Comparison of ENCODE assay signal across 1 cellular context in the genomic region with DNA sequence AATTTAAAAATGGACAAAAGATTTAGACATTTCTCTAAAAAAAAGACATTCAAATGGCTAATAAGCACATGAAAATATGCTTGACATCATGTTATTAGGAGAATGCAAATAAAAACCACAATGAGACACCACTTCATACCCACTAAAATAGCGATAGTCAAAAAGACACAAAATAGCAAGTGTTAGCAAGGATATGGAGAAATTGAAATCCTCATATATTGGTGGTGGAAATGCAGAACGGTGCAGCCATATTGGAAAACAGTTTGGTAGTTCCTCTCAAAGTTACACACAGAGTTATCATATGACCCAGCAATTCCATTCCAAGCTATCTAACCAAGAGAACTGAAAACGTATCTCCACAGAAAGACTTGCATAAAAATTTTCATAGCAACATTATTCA.
TF ChIP-seq lines count a peak whose summit lies in the region.

No MANE protein-coding gene starts in this region.

TF ChIP-seq in K562, 482 proteins besides CTCF, POLR2A, EP300 and RAD21 (continued from another document):
- TF ChIP-seq, protein P1, sequence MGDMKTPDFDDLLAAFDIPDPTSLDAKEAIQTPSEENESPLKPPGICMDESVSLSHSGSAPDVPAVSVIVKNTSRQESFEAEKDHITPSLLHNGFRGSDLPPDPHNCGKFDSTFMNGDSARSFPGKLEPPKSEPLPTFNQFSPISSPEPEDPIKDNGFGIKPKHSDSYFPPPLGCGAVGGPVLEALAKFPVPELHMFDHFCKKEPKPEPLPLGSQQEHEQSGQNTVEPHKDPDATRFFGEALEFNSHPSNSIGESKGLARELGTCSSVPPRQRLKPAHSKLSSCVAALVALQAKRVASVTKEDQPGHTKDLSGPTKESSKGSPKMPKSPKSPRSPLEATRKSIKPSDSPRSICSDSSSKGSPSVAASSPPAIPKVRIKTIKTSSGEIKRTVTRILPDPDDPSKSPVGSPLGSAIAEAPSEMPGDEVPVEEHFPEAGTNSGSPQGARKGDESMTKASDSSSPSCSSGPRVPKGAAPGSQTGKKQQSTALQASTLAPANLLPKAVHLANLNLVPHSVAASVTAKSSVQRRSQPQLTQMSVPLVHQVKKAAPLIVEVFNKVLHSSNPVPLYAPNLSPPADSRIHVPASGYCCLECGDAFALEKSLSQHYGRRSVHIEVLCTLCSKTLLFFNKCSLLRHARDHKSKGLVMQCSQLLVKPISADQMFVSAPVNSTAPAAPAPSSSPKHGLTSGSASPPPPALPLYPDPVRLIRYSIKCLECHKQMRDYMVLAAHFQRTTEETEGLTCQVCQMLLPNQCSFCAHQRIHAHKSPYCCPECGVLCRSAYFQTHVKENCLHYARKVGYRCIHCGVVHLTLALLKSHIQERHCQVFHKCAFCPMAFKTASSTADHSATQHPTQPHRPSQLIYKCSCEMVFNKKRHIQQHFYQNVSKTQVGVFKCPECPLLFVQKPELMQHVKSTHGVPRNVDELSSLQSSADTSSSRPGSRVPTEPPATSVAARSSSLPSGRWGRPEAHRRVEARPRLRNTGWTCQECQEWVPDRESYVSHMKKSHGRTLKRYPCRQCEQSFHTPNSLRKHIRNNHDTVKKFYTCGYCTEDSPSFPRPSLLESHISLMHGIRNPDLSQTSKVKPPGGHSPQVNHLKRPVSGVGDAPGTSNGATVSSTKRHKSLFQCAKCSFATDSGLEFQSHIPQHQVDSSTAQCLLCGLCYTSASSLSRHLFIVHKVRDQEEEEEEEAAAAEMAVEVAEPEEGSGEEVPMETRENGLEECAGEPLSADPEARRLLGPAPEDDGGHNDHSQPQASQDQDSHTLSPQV (IDR thresholded peaks at IDR 0.05): peak; percentile 91
- TF ChIP-seq NFRKB (IDR thresholded peaks at IDR 0.05; ENCODE audit: low read depth): peak; percentile 49; the same call in 1 of the 2 replicates
- TF ChIP-seq SMARCA5 (IDR thresholded peaks at IDR 0.05): no peak
- TF ChIP-seq, protein P2, sequence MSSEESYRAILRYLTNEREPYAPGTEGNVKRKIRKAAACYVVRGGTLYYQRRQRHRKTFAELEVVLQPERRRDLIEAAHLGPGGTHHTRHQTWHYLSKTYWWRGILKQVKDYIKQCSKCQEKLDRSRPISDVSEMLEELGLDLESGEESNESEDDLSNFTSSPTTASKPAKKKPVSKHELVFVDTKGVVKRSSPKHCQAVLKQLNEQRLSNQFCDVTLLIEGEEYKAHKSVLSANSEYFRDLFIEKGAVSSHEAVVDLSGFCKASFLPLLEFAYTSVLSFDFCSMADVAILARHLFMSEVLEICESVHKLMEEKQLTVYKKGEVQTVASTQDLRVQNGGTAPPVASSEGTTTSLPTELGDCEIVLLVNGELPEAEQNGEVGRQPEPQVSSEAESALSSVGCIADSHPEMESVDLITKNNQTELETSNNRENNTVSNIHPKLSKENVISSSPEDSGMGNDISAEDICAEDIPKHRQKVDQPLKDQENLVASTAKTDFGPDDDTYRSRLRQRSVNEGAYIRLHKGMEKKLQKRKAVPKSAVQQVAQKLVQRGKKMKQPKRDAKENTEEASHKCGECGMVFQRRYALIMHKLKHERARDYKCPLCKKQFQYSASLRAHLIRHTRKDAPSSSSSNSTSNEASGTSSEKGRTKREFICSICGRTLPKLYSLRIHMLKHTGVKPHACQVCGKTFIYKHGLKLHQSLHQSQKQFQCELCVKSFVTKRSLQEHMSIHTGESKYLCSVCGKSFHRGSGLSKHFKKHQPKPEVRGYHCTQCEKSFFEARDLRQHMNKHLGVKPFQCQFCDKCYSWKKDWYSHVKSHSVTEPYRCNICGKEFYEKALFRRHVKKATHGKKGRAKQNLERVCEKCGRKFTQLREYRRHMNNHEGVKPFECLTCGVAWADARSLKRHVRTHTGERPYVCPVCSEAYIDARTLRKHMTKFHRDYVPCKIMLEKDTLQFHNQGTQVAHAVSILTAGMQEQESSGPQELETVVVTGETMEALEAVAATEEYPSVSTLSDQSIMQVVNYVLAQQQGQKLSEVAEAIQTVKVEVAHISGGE (CRISPR knock-in tag; IDR thresholded peaks at IDR 0.05): peak in 1 of 3 experiments; percentile 35; a peak in 1 of 6 replicates
- no peak for TF ChIP-seq NCOA1 (IDR thresholded peaks at IDR 0.05; ENCODE audit: low read depth)
